In the genomic region with DNA sequence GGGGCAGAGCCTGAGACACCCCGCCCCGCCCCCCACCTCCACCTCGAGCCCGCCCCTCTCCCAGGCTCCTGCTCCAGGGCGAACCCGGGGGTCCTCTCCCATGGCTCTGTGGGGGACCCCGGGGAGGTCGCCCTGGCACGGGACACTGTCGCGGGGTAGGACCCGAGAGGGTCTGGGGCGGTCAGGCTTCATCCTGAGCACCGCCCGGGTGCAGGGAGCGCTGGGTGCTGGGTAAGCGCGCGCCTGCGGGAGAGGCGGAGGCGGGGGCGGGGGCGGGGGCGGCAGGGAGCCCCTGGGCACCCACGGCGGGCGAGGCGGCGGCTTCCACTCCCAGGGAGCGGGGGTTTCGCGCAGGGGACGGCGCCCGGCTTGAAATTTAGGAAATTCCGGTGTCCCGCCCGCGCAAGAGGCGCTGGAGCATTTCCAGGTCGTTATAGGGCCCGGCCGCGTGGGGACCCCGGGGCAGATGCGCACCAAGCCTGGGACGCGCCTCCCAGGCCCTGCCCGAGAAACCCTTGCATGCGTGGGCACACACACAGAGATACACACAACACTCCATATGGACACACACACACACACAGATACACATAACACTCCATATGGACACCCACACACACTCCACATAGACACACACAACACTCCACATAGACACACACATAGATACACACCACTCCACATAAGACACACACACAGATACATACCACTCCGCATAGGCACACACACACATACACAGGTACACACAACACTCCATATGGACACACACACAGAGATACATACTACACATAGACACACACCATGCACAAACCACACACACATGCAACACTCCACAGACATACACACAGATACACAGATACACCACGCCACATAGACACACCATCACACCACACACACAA, we compare ENCODE assay signal across 1 cellular context.
TF ChIP-seq lines count a peak whose summit lies in the region.

No MANE protein-coding gene starts in this region.

TF ChIP-seq in K562, 482 proteins besides CTCF, POLR2A, EP300 and RAD21 (continued from another document):
- TF ChIP-seq, protein P1, sequence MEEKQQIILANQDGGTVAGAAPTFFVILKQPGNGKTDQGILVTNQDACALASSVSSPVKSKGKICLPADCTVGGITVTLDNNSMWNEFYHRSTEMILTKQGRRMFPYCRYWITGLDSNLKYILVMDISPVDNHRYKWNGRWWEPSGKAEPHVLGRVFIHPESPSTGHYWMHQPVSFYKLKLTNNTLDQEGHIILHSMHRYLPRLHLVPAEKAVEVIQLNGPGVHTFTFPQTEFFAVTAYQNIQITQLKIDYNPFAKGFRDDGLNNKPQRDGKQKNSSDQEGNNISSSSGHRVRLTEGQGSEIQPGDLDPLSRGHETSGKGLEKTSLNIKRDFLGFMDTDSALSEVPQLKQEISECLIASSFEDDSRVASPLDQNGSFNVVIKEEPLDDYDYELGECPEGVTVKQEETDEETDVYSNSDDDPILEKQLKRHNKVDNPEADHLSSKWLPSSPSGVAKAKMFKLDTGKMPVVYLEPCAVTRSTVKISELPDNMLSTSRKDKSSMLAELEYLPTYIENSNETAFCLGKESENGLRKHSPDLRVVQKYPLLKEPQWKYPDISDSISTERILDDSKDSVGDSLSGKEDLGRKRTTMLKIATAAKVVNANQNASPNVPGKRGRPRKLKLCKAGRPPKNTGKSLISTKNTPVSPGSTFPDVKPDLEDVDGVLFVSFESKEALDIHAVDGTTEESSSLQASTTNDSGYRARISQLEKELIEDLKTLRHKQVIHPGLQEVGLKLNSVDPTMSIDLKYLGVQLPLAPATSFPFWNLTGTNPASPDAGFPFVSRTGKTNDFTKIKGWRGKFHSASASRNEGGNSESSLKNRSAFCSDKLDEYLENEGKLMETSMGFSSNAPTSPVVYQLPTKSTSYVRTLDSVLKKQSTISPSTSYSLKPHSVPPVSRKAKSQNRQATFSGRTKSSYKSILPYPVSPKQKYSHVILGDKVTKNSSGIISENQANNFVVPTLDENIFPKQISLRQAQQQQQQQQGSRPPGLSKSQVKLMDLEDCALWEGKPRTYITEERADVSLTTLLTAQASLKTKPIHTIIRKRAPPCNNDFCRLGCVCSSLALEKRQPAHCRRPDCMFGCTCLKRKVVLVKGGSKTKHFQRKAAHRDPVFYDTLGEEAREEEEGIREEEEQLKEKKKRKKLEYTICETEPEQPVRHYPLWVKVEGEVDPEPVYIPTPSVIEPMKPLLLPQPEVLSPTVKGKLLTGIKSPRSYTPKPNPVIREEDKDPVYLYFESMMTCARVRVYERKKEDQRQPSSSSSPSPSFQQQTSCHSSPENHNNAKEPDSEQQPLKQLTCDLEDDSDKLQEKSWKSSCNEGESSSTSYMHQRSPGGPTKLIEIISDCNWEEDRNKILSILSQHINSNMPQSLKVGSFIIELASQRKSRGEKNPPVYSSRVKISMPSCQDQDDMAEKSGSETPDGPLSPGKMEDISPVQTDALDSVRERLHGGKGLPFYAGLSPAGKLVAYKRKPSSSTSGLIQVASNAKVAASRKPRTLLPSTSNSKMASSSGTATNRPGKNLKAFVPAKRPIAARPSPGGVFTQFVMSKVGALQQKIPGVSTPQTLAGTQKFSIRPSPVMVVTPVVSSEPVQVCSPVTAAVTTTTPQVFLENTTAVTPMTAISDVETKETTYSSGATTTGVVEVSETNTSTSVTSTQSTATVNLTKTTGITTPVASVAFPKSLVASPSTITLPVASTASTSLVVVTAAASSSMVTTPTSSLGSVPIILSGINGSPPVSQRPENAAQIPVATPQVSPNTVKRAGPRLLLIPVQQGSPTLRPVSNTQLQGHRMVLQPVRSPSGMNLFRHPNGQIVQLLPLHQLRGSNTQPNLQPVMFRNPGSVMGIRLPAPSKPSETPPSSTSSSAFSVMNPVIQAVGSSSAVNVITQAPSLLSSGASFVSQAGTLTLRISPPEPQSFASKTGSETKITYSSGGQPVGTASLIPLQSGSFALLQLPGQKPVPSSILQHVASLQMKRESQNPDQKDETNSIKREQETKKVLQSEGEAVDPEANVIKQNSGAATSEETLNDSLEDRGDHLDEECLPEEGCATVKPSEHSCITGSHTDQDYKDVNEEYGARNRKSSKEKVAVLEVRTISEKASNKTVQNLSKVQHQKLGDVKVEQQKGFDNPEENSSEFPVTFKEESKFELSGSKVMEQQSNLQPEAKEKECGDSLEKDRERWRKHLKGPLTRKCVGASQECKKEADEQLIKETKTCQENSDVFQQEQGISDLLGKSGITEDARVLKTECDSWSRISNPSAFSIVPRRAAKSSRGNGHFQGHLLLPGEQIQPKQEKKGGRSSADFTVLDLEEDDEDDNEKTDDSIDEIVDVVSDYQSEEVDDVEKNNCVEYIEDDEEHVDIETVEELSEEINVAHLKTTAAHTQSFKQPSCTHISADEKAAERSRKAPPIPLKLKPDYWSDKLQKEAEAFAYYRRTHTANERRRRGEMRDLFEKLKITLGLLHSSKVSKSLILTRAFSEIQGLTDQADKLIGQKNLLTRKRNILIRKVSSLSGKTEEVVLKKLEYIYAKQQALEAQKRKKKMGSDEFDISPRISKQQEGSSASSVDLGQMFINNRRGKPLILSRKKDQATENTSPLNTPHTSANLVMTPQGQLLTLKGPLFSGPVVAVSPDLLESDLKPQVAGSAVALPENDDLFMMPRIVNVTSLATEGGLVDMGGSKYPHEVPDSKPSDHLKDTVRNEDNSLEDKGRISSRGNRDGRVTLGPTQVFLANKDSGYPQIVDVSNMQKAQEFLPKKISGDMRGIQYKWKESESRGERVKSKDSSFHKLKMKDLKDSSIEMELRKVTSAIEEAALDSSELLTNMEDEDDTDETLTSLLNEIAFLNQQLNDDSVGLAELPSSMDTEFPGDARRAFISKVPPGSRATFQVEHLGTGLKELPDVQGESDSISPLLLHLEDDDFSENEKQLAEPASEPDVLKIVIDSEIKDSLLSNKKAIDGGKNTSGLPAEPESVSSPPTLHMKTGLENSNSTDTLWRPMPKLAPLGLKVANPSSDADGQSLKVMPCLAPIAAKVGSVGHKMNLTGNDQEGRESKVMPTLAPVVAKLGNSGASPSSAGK (IDR thresholded peaks at IDR 0.05): peak; percentile 81
- TF ChIP-seq ATF7 (IDR thresholded peaks at IDR 0.05): 0 out of 2 replicates have a peak, but pooled peaks have one; percentile 42
- TF ChIP-seq, protein P2, sequence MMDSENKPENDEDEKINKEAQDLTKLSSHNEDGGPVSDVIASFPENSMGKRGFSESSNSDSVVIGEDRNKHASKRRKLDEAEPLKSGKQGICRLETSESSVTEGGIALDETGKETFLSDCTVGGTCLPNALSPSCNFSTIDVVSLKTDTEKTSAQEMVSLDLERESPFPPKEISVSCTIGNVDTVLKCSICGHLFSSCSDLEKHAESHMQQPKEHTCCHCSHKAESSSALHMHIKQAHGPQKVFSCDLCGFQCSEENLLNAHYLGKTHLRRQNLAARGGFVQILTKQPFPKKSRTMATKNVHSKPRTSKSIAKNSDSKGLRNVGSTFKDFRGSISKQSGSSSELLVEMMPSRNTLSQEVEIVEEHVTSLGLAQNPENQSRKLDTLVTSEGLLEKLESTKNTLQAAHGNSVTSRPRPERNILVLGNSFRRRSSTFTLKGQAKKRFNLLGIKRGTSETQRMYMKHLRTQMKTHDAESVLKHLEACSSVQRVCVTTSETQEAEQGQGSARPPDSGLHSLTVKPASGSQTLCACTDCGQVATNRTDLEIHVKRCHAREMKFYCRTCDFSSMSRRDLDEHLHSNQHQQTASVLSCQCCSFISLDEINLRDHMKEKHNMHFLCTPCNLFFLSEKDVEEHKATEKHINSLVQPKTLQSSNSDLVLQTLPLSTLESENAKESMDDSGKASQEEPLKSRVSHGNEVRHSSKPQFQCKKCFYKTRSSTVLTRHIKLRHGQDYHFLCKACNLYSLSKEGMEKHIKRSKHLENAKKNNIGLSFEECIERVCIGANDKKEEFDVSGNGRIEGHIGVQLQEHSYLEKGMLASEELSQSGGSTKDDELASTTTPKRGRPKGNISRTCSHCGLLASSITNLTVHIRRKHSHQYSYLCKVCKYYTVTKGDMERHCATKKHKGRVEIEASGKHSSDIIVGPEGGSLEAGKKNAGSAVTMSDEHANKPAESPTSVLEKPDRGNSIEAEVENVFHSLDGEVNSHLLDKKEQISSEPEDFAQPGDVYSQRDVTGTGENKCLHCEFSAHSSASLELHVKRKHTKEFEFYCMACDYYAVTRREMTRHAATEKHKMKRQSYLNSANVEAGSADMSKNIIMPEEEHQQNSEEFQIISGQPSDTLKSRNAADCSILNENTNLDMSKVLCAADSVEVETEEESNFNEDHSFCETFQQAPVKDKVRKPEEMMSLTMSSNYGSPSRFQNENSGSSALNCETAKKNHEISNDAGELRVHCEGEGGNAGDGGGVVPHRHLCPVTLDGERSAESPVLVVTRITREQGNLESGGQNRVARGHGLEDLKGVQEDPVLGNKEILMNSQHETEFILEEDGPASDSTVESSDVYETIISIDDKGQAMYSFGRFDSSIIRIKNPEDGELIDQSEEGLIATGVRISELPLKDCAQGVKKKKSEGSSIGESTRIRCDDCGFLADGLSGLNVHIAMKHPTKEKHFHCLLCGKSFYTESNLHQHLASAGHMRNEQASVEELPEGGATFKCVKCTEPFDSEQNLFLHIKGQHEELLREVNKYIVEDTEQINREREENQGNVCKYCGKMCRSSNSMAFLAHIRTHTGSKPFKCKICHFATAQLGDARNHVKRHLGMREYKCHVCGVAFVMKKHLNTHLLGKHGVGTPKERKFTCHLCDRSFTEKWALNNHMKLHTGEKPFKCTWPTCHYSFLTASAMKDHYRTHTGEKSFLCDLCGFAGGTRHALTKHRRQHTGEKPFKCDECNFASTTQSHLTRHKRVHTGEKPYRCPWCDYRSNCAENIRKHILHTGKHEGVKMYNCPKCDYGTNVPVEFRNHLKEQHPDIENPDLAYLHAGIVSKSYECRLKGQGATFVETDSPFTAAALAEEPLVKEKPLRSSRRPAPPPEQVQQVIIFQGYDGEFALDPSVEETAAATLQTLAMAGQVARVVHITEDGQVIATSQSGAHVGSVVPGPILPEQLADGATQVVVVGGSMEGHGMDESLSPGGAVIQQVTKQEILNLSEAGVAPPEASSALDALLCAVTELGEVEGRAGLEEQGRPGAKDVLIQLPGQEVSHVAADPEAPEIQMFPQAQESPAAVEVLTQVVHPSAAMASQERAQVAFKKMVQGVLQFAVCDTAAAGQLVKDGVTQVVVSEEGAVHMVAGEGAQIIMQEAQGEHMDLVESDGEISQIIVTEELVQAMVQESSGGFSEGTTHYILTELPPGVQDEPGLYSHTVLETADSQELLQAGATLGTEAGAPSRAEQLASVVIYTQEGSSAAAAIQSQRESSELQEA (IDR thresholded peaks at IDR 0.05; ENCODE audit: low read depth): peak; percentile 61; the same call in 1 of the 2 replicates
- no peak for TF ChIP-seq SPI1 (IDR thresholded peaks at IDR 0.05; ENCODE audit: borderline replicate concordance, low read depth, low read length)
- TF ChIP-seq NCOA6 (IDR thresholded peaks at IDR 0.05): no peak
- TF ChIP-seq ARID2 (IDR thresholded peaks at IDR 0.05): peak; percentile 55; the same call in 1 of the 2 replicates
